Comparison of ENCODE assay signal across 1 cellular context in genomic region chr2:120236791-120237190, GRCh38.
TF ChIP-seq lines count a peak whose summit lies in the region.

No MANE protein-coding gene starts in this region.

TF ChIP-seq in IMR-90, 13 proteins besides CTCF, POLR2A, EP300 and RAD21 (continued from another document):
- TF ChIP-seq ELK1 (IDR thresholded peaks at IDR 0.05; ENCODE audit: borderline replicate concordance, low read depth, low read length), result no peak
